8 cellular contexts compared by ENCODE assay signal in genomic region chr3:127456471-127457093, GRCh38.
DNase-seq lines count a peak whose midpoint lies in the region; ATAC-seq, FAIRE-seq and TF ChIP-seq lines count a peak whose summit lies in the region.

No MANE protein-coding gene starts in this region.

- H3K4me1 ChIP-seq in thoracic aorta (ENCODE audit: control insufficient read depth in 1 of 2, low read depth in 2 of 2): peaks cover 16 to 27% of the 10 kb centered on the region in 2 donors

- no peaks in the 10 kb centered on the region for H3K27me3 ChIP-seq in thoracic aorta (replicated peaks; ENCODE audit: insufficient read depth)

- H3K9me3 ChIP-seq in thoracic aorta: no peaks in the 10 kb centered on the region

- POLR2A ChIA-PET in activated naive CD8-positive, alpha-beta T cell treated with anti-CD3 and anti-CD28 coated beads, Interleukin-2, amount 10 ng/mL, durations not matched to agents 7 days and 5 days (lab: Charles Lee): no interaction called here

- H3K9me3 Mint-ChIP-seq in activated naive CD8-positive, alpha-beta T cell treated with anti-CD3 and anti-CD28 coated beads, Interleukin-2, amount 10 ng/mL, durations not matched to agents 7 days and 5 days: no peaks in the 10 kb centered on the region
- H3K9me3 Mint-ChIP-seq in activated naive CD8-positive, alpha-beta T cell treated with anti-CD3 and anti-CD28 coated beads for 36 hours: no peaks in the 10 kb centered on the region
- no peaks in the 10 kb centered on the region for H3K9me3 Mint-ChIP-seq in activated T-helper 17 cell treated with anti-CD3 and anti-CD28 coated beads, Interleukin-2, amount 50 U/mL, for 72 hours

- FAIRE-seq in GM19239 (lab: Jason Lieb, UNC): no peak

- no peak for ATAC-seq in activated naive CD8-positive, alpha-beta T cell treated with anti-CD3 and anti-CD28 coated beads, Interleukin-2, amount 10 ng/mL, durations not matched to agents 7 days and 5 days (ENCODE audit: low read depth)
- no peak for ATAC-seq in activated T-helper 17 cell treated with anti-CD3 and anti-CD28 coated beads, Interleukin-2, amount 50 U/mL, for 72 hours (replicated peaks)
- ATAC-seq in thoracic aorta (ENCODE audit: insufficient number of reproducible peaks, low FRiP score, low read depth) (no peak), GM18498 (IDR thresholded peaks at IDR 0.05; ENCODE audit: unreplicated experiment) (no peak)

- peaks cover 63% of the 10 kb centered on the region for H3K27me3 Mint-ChIP-seq in activated naive CD8-positive, alpha-beta T cell treated with anti-CD3 and anti-CD28 coated beads, Interleukin-2, amount 10 ng/mL, durations not matched to agents 7 days and 5 days
- peaks cover 73% of the 10 kb centered on the region for H3K27me3 Mint-ChIP-seq in activated naive CD8-positive, alpha-beta T cell treated with anti-CD3 and anti-CD28 coated beads for 36 hours
- peaks cover 61% of the 10 kb centered on the region for H3K27me3 Mint-ChIP-seq in activated T-helper 17 cell treated with anti-CD3 and anti-CD28 coated beads, Interleukin-2, amount 50 U/mL, for 72 hours

- H3K27ac Mint-ChIP-seq in activated naive CD8-positive, alpha-beta T cell treated with anti-CD3 and anti-CD28 coated beads, Interleukin-2, amount 10 ng/mL, durations not matched to agents 7 days and 5 days: no peak overlapping the region
- no peak overlapping the region for H3K27ac Mint-ChIP-seq in activated naive CD8-positive, alpha-beta T cell treated with anti-CD3 and anti-CD28 coated beads for 36 hours
- no peak overlapping the region for H3K27ac Mint-ChIP-seq in activated T-helper 17 cell treated with anti-CD3 and anti-CD28 coated beads, Interleukin-2, amount 50 U/mL, for 72 hours

- peak; percentile 19 for DNase-seq in activated naive CD8-positive, alpha-beta T cell treated with anti-CD3 and anti-CD28 coated beads, Interleukin-2, amount 10 ng/mL, durations not matched to agents 7 days and 5 days
- DNase-seq in activated naive CD8-positive, alpha-beta T cell treated with anti-CD3 and anti-CD28 coated beads for 36 hours: no peak
- DNase-seq in iPS-NIHi7 (ENCODE audit: extremely low spot score) (peak; percentile 41), thoracic aorta (ENCODE audit: low spot score) (no peak), GM19239 (ENCODE audit: insufficient read length, low spot score) (no peak), UCSD-AML1 (lab: John Stamatoyannopoulos, UW; ENCODE audit: unreplicated experiment) (no peak)

- no peak overlapping the region for H3K27ac ChIP-seq in thoracic aorta

- TF ChIP-seq CTCF in thoracic aorta (IDR thresholded peaks at IDR 0.05): no peak

- no peak overlapping the region for H3K4me3 Mint-ChIP-seq in activated naive CD8-positive, alpha-beta T cell treated with anti-CD3 and anti-CD28 coated beads, Interleukin-2, amount 10 ng/mL, durations not matched to agents 7 days and 5 days
- no peak overlapping the region for H3K4me3 Mint-ChIP-seq in activated naive CD8-positive, alpha-beta T cell treated with anti-CD3 and anti-CD28 coated beads for 36 hours
- H3K4me3 Mint-ChIP-seq in activated T-helper 17 cell treated with anti-CD3 and anti-CD28 coated beads, Interleukin-2, amount 50 U/mL, for 72 hours: peak overlapping the region; percentile 37

- no peaks in the 10 kb centered on the region for H3K36me3 ChIP-seq in thoracic aorta

- H3K4me3 ChIP-seq in thoracic aorta: peak overlapping the region; percentile 51

- no peaks in the 10 kb centered on the region for H3K36me3 Mint-ChIP-seq in activated naive CD8-positive, alpha-beta T cell treated with anti-CD3 and anti-CD28 coated beads, Interleukin-2, amount 10 ng/mL, durations not matched to agents 7 days and 5 days
- H3K36me3 Mint-ChIP-seq in activated naive CD8-positive, alpha-beta T cell treated with anti-CD3 and anti-CD28 coated beads for 36 hours: no peaks in the 10 kb centered on the region
- H3K36me3 Mint-ChIP-seq in activated T-helper 17 cell treated with anti-CD3 and anti-CD28 coated beads, Interleukin-2, amount 50 U/mL, for 72 hours (ENCODE audit: low read depth): no peaks in the 10 kb centered on the region

- no peaks in the 10 kb centered on the region for H3K4me1 Mint-ChIP-seq in activated naive CD8-positive, alpha-beta T cell treated with anti-CD3 and anti-CD28 coated beads, Interleukin-2, amount 10 ng/mL, durations not matched to agents 7 days and 5 days
- peaks cover 4% of the 10 kb centered on the region for H3K4me1 Mint-ChIP-seq in activated naive CD8-positive, alpha-beta T cell treated with anti-CD3 and anti-CD28 coated beads for 36 hours
- peaks cover 4% of the 10 kb centered on the region for H3K4me1 Mint-ChIP-seq in activated T-helper 17 cell treated with anti-CD3 and anti-CD28 coated beads, Interleukin-2, amount 50 U/mL, for 72 hours

Comparison
In these comparisons a context has a peak if more than half of its experiments do, and no peak if none do; other contexts are left out.
1. DNase-seq: peak in activated naive CD8-positive, alpha-beta T cell treated with anti-CD3 and anti-CD28 coated beads, Interleukin-2, amount 10 ng/mL, durations not matched to agents 7 days and 5 days (single experiment) and iPS-NIHi7 (single experiment); none in activated naive CD8-positive, alpha-beta T cell treated with anti-CD3 and anti-CD28 coated beads for 36 hours (single experiment), thoracic aorta (single experiment), GM19239 (single experiment) and UCSD-AML1 (single experiment).